24 cellular contexts compared by ENCODE assay signal in genomic region chr1:15107052-15107687, GRCh38. TPM values are rescaled to one million over a fixed set of nuclear protein-coding genes. Genes with fewer than 3 reads are reported as not detected.
"Had no signal": no experiment of that assay in that cellular context is flagged by ENCODE, and none has a peak within 500 bp of the region (broad histone marks: within the 10 kb centered on the region; RNA-seq: fewer than 3 reads in every experiment).

No MANE protein-coding gene starts in this region.

- H3K4me3 Mint-ChIP-seq: effector memory CD8-positive, alpha-beta T cell; naive thymus-derived CD8-positive, alpha-beta T cell; neural progenitor cell; stimulated activated naive B cell treated with anti-CD40 and anti-IgM and Interleukin-4, amounts not matched to agents 10 μg/mL and 1 μg/mL and 100 μg/mL, for 72 hours; stimulated activated naive CD8-positive, alpha-beta T cell treated with anti-CD3 and anti-CD28 coated beads, Interleukin-15, amount 100 ng/mL, for 72 hours had no signal

- H3K36me3 Mint-ChIP-seq: naive thymus-derived CD8-positive, alpha-beta T cell; stimulated activated naive B cell treated with anti-CD40 and anti-IgM and Interleukin-4, amounts not matched to agents 10 μg/mL and 1 μg/mL and 100 μg/mL, for 72 hours had no signal

- ATAC-seq: effector memory CD8-positive, alpha-beta T cell; gastrocnemius medialis; heart right ventricle; left lobe of liver; naive thymus-derived CD8-positive, alpha-beta T cell; sciatic nerve; stimulated activated naive B cell treated with anti-CD40 and anti-IgM and Interleukin-4, amounts not matched to agents 10 μg/mL and 1 μg/mL and 100 μg/mL, for 72 hours; stimulated activated naive CD8-positive, alpha-beta T cell treated with anti-CD3 and anti-CD28 coated beads, Interleukin-15, amount 100 ng/mL, for 72 hours had no signal

- H3K27me3 ChIP-seq: gastrocnemius medialis, neural progenitor cell, pancreas, testis, tibial nerve, upper lobe of right lung, vagina had no signal

- H3K9me3 Mint-ChIP-seq: effector memory CD8-positive, alpha-beta T cell; stimulated activated naive B cell treated with anti-CD40 and anti-IgM and Interleukin-4, amounts not matched to agents 10 μg/mL and 1 μg/mL and 100 μg/mL, for 72 hours; stimulated activated naive CD8-positive, alpha-beta T cell treated with anti-CD3 and anti-CD28 coated beads, Interleukin-15, amount 100 ng/mL, for 72 hours had no signal

- H3K4me1 Mint-ChIP-seq: naive thymus-derived CD8-positive, alpha-beta T cell had no signal

- H3K9me3 ChIP-seq: gastrocnemius medialis, mucosa of descending colon, pancreas, prostate gland, testis, vagina had no signal

- H3K27ac ChIP-seq: epithelial cell of prostate, esophagus muscularis mucosa, gastrocnemius medialis, heart right ventricle, neural progenitor cell, pancreas, prostate gland, testis, tibial nerve, upper lobe of right lung, vagina had no signal

- H3K27ac Mint-ChIP-seq: effector memory CD8-positive, alpha-beta T cell; naive thymus-derived CD8-positive, alpha-beta T cell; stimulated activated naive B cell treated with anti-CD40 and anti-IgM and Interleukin-4, amounts not matched to agents 10 μg/mL and 1 μg/mL and 100 μg/mL, for 72 hours; stimulated activated naive CD8-positive, alpha-beta T cell treated with anti-CD3 and anti-CD28 coated beads, Interleukin-15, amount 100 ng/mL, for 72 hours had no signal

- H3K36me3 ChIP-seq: esophagus muscularis mucosa, gastrocnemius medialis, heart right ventricle, neural progenitor cell, pancreas, prostate gland, upper lobe of right lung, vagina had no signal

- DNase-seq: effector memory CD8-positive, alpha-beta T cell; gastrocnemius medialis; heart right ventricle; hypothalamus; islet precursor cell; mammary epithelial cell; naive thymus-derived CD8-positive, alpha-beta T cell; nucleus accumbens; stimulated activated CD4-positive, alpha-beta T cell treated with anti-CD3 and anti-CD28 coated beads, Interleukin-2, amount 100 ng/mL, for 24 hours; stimulated activated CD4-positive, alpha-beta T cell treated with anti-CD3 and anti-CD28 coated beads, Interleukin-4, amount 100 ng/mL, for 4 hours; stimulated activated naive B cell treated with anti-CD40 and anti-IgM and Interleukin-4, amounts not matched to agents 10 μg/mL and 1 μg/mL and 100 μg/mL, for 72 hours; stimulated activated naive CD8-positive, alpha-beta T cell treated with anti-CD3 and anti-CD28 coated beads, Interleukin-15, amount 100 ng/mL, for 72 hours; testis; upper lobe of right lung had no signal

- H3K4me1 ChIP-seq: esophagus muscularis mucosa, gastrocnemius medialis, heart right ventricle, pancreas, prostate gland, testis, tibial nerve, upper lobe of right lung, vagina had no signal

- H3K4me3 ChIP-seq: esophagus muscularis mucosa, gastrocnemius medialis, heart right ventricle, mucosa of descending colon, neural progenitor cell, pancreas, prostate gland, testis, tibial nerve, upper lobe of right lung, vagina had no signal

RNA-seq across cellular contexts. Expression of gene TMEM51, which starts 46.4 kb away (rescaled TPM):
- total RNA-seq: naive thymus-derived CD8-positive, alpha-beta T cell had no signal
